In the genomic region with DNA sequence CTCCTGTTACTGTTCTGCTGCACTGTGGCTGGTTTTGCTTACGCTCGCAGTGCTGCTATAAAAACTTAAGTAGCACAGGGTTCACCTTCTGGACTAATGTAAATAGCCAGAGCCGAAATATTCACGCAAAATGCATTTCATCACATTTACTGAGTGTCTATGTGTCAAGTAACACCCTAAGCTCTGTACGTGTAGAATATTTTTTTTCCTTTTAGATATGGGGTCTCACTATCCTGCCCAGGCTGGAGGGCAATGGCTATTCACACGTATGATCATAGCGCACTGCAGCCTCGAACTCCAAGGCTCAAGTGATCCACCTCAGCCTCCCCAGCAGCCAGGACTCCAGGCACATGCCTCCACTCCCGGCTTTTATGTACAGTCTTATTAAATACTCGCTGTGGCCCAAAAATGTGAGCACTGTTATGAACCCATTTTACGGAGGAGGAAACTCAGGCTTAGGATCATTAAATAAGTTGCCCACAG, we compare ENCODE assay signal across 9 cellular contexts.
DNase-seq lines count a peak whose midpoint lies in the region; ATAC-seq and TF ChIP-seq lines count a peak whose summit lies in the region.
"Had no signal": no experiment of that assay in that cellular context is flagged by ENCODE, and none has a peak within 500 bp of the region (broad histone marks: within the 10 kb centered on the region; RNA-seq: fewer than 3 reads in every experiment).

No MANE protein-coding gene starts in this region.

- DNase-seq in T-cell (no peak), epithelial cell of proximal tubule (ENCODE audit: low read depth) (no peak), skeletal muscle cell (ENCODE audit: low read depth) (peak; percentile 35), A172 (ENCODE audit: low spot score) (no peak), foreskin fibroblast (no peak)
- DNase-seq: central memory CD4-positive, alpha-beta T cell had no signal

- H3K4me1 Mint-ChIP-seq in T-cell = peaks cover 8 to 13% (median 13%) of the 10 kb centered on the region in 3 donors

- H3K4me3 ChIP-seq in DOHH2 (ENCODE audit: low read length) = peak overlapping the region; percentile 32
- H3K4me3 ChIP-seq in epithelial cell of proximal tubule (ENCODE audit: low read depth, low read length) = peak overlapping the region; percentile 11
- no peak overlapping the region for H3K4me3 ChIP-seq in skeletal muscle cell (ENCODE audit: low read depth, low read length)
- peak overlapping the region in 1 of 2 donors; percentile 40 for H3K4me3 ChIP-seq in foreskin fibroblast (ENCODE audit: low read depth in 1 of 2, low read length in 2 of 2)

- H3K9me2 ChIP-seq in DOHH2 (replicated peaks; ENCODE audit: control insufficient read depth, low read length) = no peaks in the 10 kb centered on the region

- H3K4me2 ChIP-seq in DOHH2 (ENCODE audit: low read length) = peak overlapping the region; percentile 45

- no peaks in the 10 kb centered on the region for H3F3A ChIP-seq in DOHH2 (ENCODE audit: control insufficient read depth, insufficient read depth)

- CTCF ChIA-PET in T-cell (lab: Charles Lee) = interaction anchor here in 1 of 2 donors (0.7 kb wide), 1 partner anchor 58 kb away, joined by 3 read pairs; no protein-coding TSS in a partner anchor

- H3K4me3 Mint-ChIP-seq in T-cell = peak overlapping the region; percentile 69 to 80 (median 79)

- H3K27me3 Mint-ChIP-seq in T-cell = peaks cover 10 to 14% of the 10 kb centered on the region in 2 donors

- no peaks in the 10 kb centered on the region for H3K9me3 ChIP-seq in DOHH2 (ENCODE audit: control insufficient read depth, insufficient read depth, low read length)

- POLR2A ChIA-PET in T-cell (lab: Charles Lee) = no interaction called here

- no peak overlapping the region for H3K27ac Mint-ChIP-seq in T-cell
- H3K27ac Mint-ChIP-seq: progenitor cell of endocrine pancreas had no signal

- H3K4me1 ChIP-seq in DOHH2 (ENCODE audit: control insufficient read depth, low read length) = peaks cover 21% of the 10 kb centered on the region

- H3K36me3 Mint-ChIP-seq in T-cell = peaks cover 6% of the 10 kb centered on the region

- H3K27ac ChIP-seq in DOHH2 (ENCODE audit: low read depth, low read length) = no peak overlapping the region

- H3K9me3 Mint-ChIP-seq in T-cell = no peaks in the 10 kb centered on the region

- no peaks in the 10 kb centered on the region for H3K79me2 ChIP-seq in DOHH2 (ENCODE audit: control insufficient read depth, low read length)

- TF ChIP-seq CTCF in DOHH2 (IDR thresholded peaks at IDR 0.05; ENCODE audit: low read depth, low read length, poor library complexity, severe bottlenecking) (no peak), epithelial cell of proximal tubule (conservative IDR thresholded peaks at IDR 0.05; ENCODE audit: low read depth, low read length) (no peak), foreskin fibroblast (IDR thresholded peaks at IDR 0.05; ENCODE audit: low read depth, low read length) (no peak)

- no peaks in the 10 kb centered on the region for H3K36me3 ChIP-seq in DOHH2 (ENCODE audit: control insufficient read depth, low read length)

- H4K20me1 ChIP-seq in DOHH2 (ENCODE audit: control insufficient read depth, insufficient read depth, low read depth, low read length) = no peaks in the 10 kb centered on the region

- peaks cover 19% of the 10 kb centered on the region for H3K27me3 ChIP-seq in DOHH2 (ENCODE audit: control insufficient read depth, low read length)

- no peak for ATAC-seq in T-cell (replicated peaks in 1 of 4)
- no peak for ATAC-seq in GM19455 (IDR thresholded peaks at IDR 0.05; ENCODE audit: unreplicated experiment)
